22 cellular contexts compared by ENCODE assay signal in genomic region chr7:26404189-26404996, GRCh38.
"Had no signal": no experiment of that assay in that cellular context is flagged by ENCODE, and none has a peak within 500 bp of the region (broad histone marks: within the 10 kb centered on the region; RNA-seq: fewer than 3 reads in every experiment).

No MANE protein-coding gene starts in this region.

- H3K27me3 Mint-ChIP-seq: activated B cell treated with CpG ODN at 0.5 μM for 24 hours had no signal

- H3K27ac ChIP-seq: spleen, upper lobe of left lung had no signal

- H3K4me3 ChIP-seq: breast epithelium, spleen, upper lobe of left lung had no signal

- ATAC-seq: activated CD4-positive, alpha-beta T cell treated with anti-CD3 and anti-CD28 coated beads for 36 hours; esophagus mucosa had no signal

- DNase-seq: activated B cell treated with CpG ODN at 0.5 μM for 24 hours; activated CD4-positive, alpha-beta T cell treated with anti-CD3 and anti-CD28 coated beads for 36 hours; activated CD4-positive, alpha-beta T cell treated with anti-CD3 and anti-CD28 coated beads, Interleukin-2, amount 50 U/mL, for 4 hours; activated CD8-positive, alpha-beta memory T cell treated with anti-CD3 and anti-CD28 coated beads for 24 hours; activated effector memory CD4-positive, alpha-beta T cell treated with Interleukin-2 at 50 U/mL for 16 hours; activated naive CD4-positive, alpha-beta T cell treated with anti-CD3 and anti-CD28 coated beads for 36 hours; activated naive CD8-positive, alpha-beta T cell treated with anti-CD3 and anti-CD28 coated beads, Interleukin-2, amount 10 ng/mL, durations not matched to agents 7 days and 5 days; activated T-cell treated with anti-CD3 and anti-CD28 coated beads, Interleukin-2, amount 50 U/mL, for 48 hours; amniotic stem cell; effector memory CD4-positive, alpha-beta T cell; foreskin melanocyte; mesenchymal stem cell; nucleus accumbens; posterior cingulate gyrus; spleen; stimulated activated CD4-positive, alpha-beta T cell treated with anti-CD3 and anti-CD28 coated beads, Interleukin-4, amount 100 ng/mL, for 1 hour; stimulated activated naive CD4-positive, alpha-beta T cell treated with Interleukin-2 at 50 U/mL for 16 hours; T-helper 9 cell; upper lobe of left lung had no signal

- H3K27me3 ChIP-seq: breast epithelium, spleen, upper lobe of left lung had no signal

- H3K36me3 ChIP-seq: breast epithelium, spleen, upper lobe of left lung had no signal

- H3K4me1 ChIP-seq: breast epithelium had no signal

- H3K9me3 Mint-ChIP-seq: activated naive CD4-positive, alpha-beta T cell treated with anti-CD3 and anti-CD28 coated beads for 36 hours; activated naive CD8-positive, alpha-beta T cell treated with anti-CD3 and anti-CD28 coated beads, Interleukin-2, amount 10 ng/mL, durations not matched to agents 7 days and 5 days had no signal

- H3K4me3 Mint-ChIP-seq: activated B cell treated with CpG ODN at 0.5 μM for 24 hours; activated CD4-positive, alpha-beta T cell treated with anti-CD3 and anti-CD28 coated beads for 36 hours; activated naive CD4-positive, alpha-beta T cell treated with anti-CD3 and anti-CD28 coated beads for 36 hours; activated naive CD8-positive, alpha-beta T cell treated with anti-CD3 and anti-CD28 coated beads, Interleukin-2, amount 10 ng/mL, durations not matched to agents 7 days and 5 days; central memory CD8-positive, alpha-beta T cell had no signal

- H3K9me3 ChIP-seq: breast epithelium, upper lobe of left lung had no signal

- H3K36me3 Mint-ChIP-seq: activated naive CD8-positive, alpha-beta T cell treated with anti-CD3 and anti-CD28 coated beads, Interleukin-2, amount 10 ng/mL, durations not matched to agents 7 days and 5 days had no signal

- H3K4me1 Mint-ChIP-seq: activated CD4-positive, alpha-beta T cell treated with anti-CD3 and anti-CD28 coated beads for 36 hours; central memory CD8-positive, alpha-beta T cell had no signal

- H3K27ac Mint-ChIP-seq: activated B cell treated with CpG ODN at 0.5 μM for 24 hours; activated CD4-positive, alpha-beta T cell treated with anti-CD3 and anti-CD28 coated beads for 36 hours; activated naive CD4-positive, alpha-beta T cell treated with anti-CD3 and anti-CD28 coated beads for 36 hours; activated naive CD8-positive, alpha-beta T cell treated with anti-CD3 and anti-CD28 coated beads, Interleukin-2, amount 10 ng/mL, durations not matched to agents 7 days and 5 days had no signal
